ENCODE assay signal across 8 cellular contexts in genomic region chr1:151008244-151009205, GRCh38.
DNase-seq lines count a peak whose midpoint lies in the region; ATAC-seq and TF ChIP-seq lines count a peak whose summit lies in the region.

A gene with protein sequence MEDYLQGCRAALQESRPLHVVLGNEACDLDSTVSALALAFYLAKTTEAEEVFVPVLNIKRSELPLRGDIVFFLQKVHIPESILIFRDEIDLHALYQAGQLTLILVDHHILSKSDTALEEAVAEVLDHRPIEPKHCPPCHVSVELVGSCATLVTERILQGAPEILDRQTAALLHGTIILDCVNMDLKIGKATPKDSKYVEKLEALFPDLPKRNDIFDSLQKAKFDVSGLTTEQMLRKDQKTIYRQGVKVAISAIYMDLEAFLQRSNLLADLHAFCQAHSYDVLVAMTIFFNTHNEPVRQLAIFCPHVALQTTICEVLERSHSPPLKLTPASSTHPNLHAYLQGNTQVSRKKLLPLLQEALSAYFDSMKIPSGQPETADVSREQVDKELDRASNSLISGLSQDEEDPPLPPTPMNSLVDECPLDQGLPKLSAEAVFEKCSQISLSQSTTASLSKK (plus strand): TSS chr1:151008449. CDS start chr1:151008633, 184 bp downstream.

- peak within 1 kb of the TSS; percentile 94 for H3K27ac ChIP-seq in ACC112 (ENCODE audit: low read depth, low read length)

- peak within 1 kb of the TSS; percentile 98 for H2AFZ ChIP-seq in ACC112 (ENCODE audit: low read length, unreplicated experiment)

- peak; percentile 67 for TF ChIP-seq POLR2A in GM18951 (IDR thresholded peaks at IDR 0.05; ENCODE audit: extremely low read depth, insufficient read depth, insufficient read length)

- H3K79me2 ChIP-seq in ACC112 (ENCODE audit: control insufficient read depth, insufficient read depth, low read length, unreplicated experiment) = peaks cover 12% of the 10 kb centered on the region

- no peaks in the 10 kb centered on the region for H3K27me3 ChIP-seq in ACC112 (ENCODE audit: insufficient read depth, low read length)

- peak within 1 kb of the TSS; percentile 90 for H3K4me3 ChIP-seq in ACC112 (ENCODE audit: low read depth, low read length)

- in situ Hi-C loops in GM18951 (cut with MboI; ENCODE audit: low sequenced_read_pairs, unreplicated experiment) = no loop called here

- no peaks in the 10 kb centered on the region for H3K36me3 ChIP-seq in ACC112 (ENCODE audit: insufficient read depth, low read length)

- ATAC-seq in HG03378 (IDR thresholded peaks at IDR 0.05; ENCODE audit: unreplicated experiment) = peak; percentile 47

- DNase-seq in NCI-H510A (lab: John Stamatoyannopoulos, UW) = peak; percentile 93
- peak; percentile 95 for DNase-seq in activated CD4-positive, CD25-positive, alpha-beta regulatory T cell treated with anti-CD3 and anti-CD28 coated beads, Interleukin-2, amount 50 U/mL, for 72 hours
- peak; percentile 95 for DNase-seq in cerebellar cortex (ENCODE audit: low spot score)
- peak; percentile 97 for DNase-seq in islet precursor cell
- DNase-seq in stimulated activated CD4-positive, alpha-beta T cell treated with anti-CD3 and anti-CD28 coated beads, Interleukin-12 subunit alpha, Interleukin-12 subunit beta, amount 100 ng/mL, for 4 hours = peak; percentile 96

- H3K4me1 ChIP-seq in ACC112 (ENCODE audit: control insufficient read depth, insufficient read depth, low read length, unreplicated experiment) = peaks cover 28% of the 10 kb centered on the region

Comparison
In these comparisons a context has a peak if more than half of its experiments do, and no peak if none do; other contexts are left out.
1. Peak in every context shown above with its lines: DNase-seq, ATAC-seq, H3K4me3 ChIP-seq and H3K27ac ChIP-seq.